ENCODE assay signal across 13 cellular contexts in genomic region chr4:163109967-163110366, GRCh38. TPM values are rescaled to one million over a fixed set of nuclear protein-coding genes. Genes with fewer than 3 reads are reported as not detected.
DNase-seq lines count a peak whose midpoint lies in the region; ATAC-seq and TF ChIP-seq lines count a peak whose summit lies in the region.
"Had no signal": no experiment of that assay in that cellular context is flagged by ENCODE, and none has a peak within 500 bp of the region (broad histone marks: within the 10 kb centered on the region; RNA-seq: fewer than 3 reads in every experiment).

No MANE protein-coding gene starts in this region.

- H3K9me3 ChIP-seq in smooth muscle cell (replicated peaks; ENCODE audit: low read depth), result no peaks in the 10 kb centered on the region
- H3K9me3 ChIP-seq: SJCRH30 had no signal

- H3K27me3 ChIP-seq in smooth muscle cell (ENCODE audit: low read depth), result no peaks in the 10 kb centered on the region
- H3K27me3 ChIP-seq: hepatocyte, SJCRH30 had no signal

- H3K4me3 ChIP-seq in smooth muscle cell, result no peak overlapping the region
- H3K4me3 ChIP-seq: hepatocyte, SJCRH30 had no signal

- H3K4me1 ChIP-seq in smooth muscle cell (ENCODE audit: low read depth), result no peaks in the 10 kb centered on the region
- H3K4me1 ChIP-seq: SJCRH30 had no signal

- no peaks in the 10 kb centered on the region for H3K36me3 ChIP-seq in smooth muscle cell (ENCODE audit: low read depth)
- H3K36me3 ChIP-seq: SJCRH30 had no signal

- DNase-seq in NCI-H1417 treated with DMSO at 0.1 percent for 48 hours (lab: John Stamatoyannopoulos, UW) (peak; percentile 18), smooth muscle cell (lab: John Stamatoyannopoulos, UW; ENCODE audit: unreplicated experiment) (no peak), ACHN (no peak), Ammon's horn (ENCODE audit: low spot score) (no peak), NCI-H2227 treated with DMSO at 0.1 percent for 48 hours (lab: John Stamatoyannopoulos, UW) (no peak)
- DNase-seq: activated CD4-positive, alpha-beta memory T cell treated with anti-CD3 and anti-CD28 coated beads for 36 hours; CD4-positive, alpha-beta T cell; NCI-H2107; SJCRH30 had no signal

- ATAC-seq in GM18511 (IDR thresholded peaks at IDR 0.05; ENCODE audit: unreplicated experiment) (peak; percentile 72), GM19452 (IDR thresholded peaks at IDR 0.05; ENCODE audit: unreplicated experiment) (peak; percentile 70), HG02885 (IDR thresholded peaks at IDR 0.05; ENCODE audit: poor library complexity, unreplicated experiment) (peak; percentile 82)

- H3K4me2 ChIP-seq in smooth muscle cell, result no peak overlapping the region
- H3K4me2 ChIP-seq: hepatocyte had no signal

- H3K9ac ChIP-seq in smooth muscle cell (ENCODE audit: low read depth), result no peak overlapping the region

- in situ Hi-C loops in ACHN (cut with HindIII; ENCODE audit: low pct_ligation_motif_present, low pct_unique_long_range_greater_than_20kb, low sequenced_read_pairs), result no loop called here

- no peaks in the 10 kb centered on the region for H3K79me2 ChIP-seq in smooth muscle cell (ENCODE audit: low read depth)
- H3K79me2 ChIP-seq: hepatocyte had no signal

- H2AFZ ChIP-seq in smooth muscle cell (ENCODE audit: low read depth), result no peak overlapping the region
- H2AFZ ChIP-seq: hepatocyte had no signal

- H3K27ac ChIP-seq in smooth muscle cell (ENCODE audit: low read depth), result no peak overlapping the region
- H3K27ac ChIP-seq: hepatocyte, SJCRH30 had no signal

- no peak for TF ChIP-seq CTCF in smooth muscle cell (IDR thresholded peaks at IDR 0.05; ENCODE audit: borderline replicate concordance, insufficient read depth, poor library complexity, severe bottlenecking)

- H3F3A ChIP-seq in smooth muscle cell (ENCODE audit: low read depth), result no peaks in the 10 kb centered on the region

- H4K20me1 ChIP-seq in smooth muscle cell (ENCODE audit: low read depth), result no peaks in the 10 kb centered on the region

- 96% methylated on average over 1 of the region's 1 CpG for WGBS in smooth muscle cell (ENCODE audit: low lambda C conversion rate)

RNA-seq across cellular contexts. Expression of gene NAF1, which starts 56.7 kb away (rescaled TPM):
- total RNA-seq in smooth muscle cell, result 13.9 and 21.9 TPM in 2 replicates
- 8.3 and 9.4 TPM in 2 replicates for polyA plus RNA-seq in smooth muscle cell
